ENCODE assay signal across 10 cellular contexts in the genomic region with DNA sequence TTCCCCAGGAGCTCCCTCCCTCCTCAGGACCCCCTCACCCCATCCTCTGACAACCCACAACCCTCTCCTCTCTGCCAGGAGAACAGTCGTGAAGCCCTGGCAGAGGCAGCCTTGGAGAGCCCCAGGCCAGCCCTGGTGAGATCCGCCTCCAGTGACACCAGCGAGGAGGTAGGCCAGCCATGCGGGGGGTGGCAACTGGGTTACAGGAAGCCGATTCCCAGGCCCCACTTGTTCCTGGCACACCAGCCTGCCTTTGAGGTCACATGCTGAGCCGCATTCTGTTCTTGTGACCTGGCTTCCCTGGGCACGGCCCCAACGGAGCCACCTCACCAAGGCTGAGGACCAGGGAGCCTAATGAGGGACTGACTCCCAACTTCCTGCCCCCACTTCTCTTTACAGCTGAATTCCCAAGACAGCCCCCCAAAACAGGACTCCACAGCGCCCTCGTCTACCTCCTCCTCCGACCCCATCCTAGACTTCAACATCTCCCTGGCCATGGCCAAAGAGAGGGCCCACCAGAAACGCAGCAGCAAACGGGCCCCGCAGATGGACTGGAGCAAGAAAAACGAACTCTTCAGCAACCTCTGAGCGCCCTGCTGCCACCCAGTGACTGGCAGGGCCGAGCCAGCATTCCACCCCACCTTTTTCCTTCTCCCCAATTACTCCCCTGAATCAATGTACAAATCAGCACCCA. TPM values are rescaled to one million over a fixed set of nuclear protein-coding genes. Genes with fewer than 3 reads are reported as not detected.
A peak's percentile ranks its signal among the peaks of the same experiment; 100 is the strongest.
DNase-seq lines count a peak whose midpoint lies in the region; ATAC-seq and TF ChIP-seq lines count a peak whose summit lies in the region.
"Had no signal": no experiment of that assay in that cellular context is flagged by ENCODE, and none has a peak within 500 bp of the region (broad histone marks: within the 10 kb centered on the region; RNA-seq: fewer than 3 reads in every experiment).

No MANE protein-coding gene starts in this region.

- 39 to 53% methylated on average over 17 of the region's 17 CpGs for WGBS in tibial nerve, 2 donors

- no peak overlapping the region for H3K4me3 ChIP-seq in tibial nerve
- H3K4me3 ChIP-seq: BLaER1 treated with 17β-estradiol and CSF1 and Interleukin-3, amounts not matched to agents 10 nM and 100 nM had no signal

- H3K4me1 ChIP-seq in tibial nerve, result peaks cover 0 to 59% (median 28%) of the 10 kb centered on the region in 4 donors

- no peak for TF ChIP-seq POLR2A in tibial nerve (IDR thresholded peaks at IDR 0.05)

- H3K27ac Mint-ChIP-seq in activated T-cell treated with anti-CD3 and anti-CD28 coated beads, Interleukin-2, amount 50 U/mL, for 24 hours, result peak overlapping the region; percentile 82

- peaks cover 0 to 49% (median 8%) of the 10 kb centered on the region in 3 donors for H3K36me3 ChIP-seq in tibial nerve

- no peak for TF ChIP-seq EP300 in tibial nerve (IDR thresholded peaks at IDR 0.05)

- no peak for ATAC-seq in activated T-cell treated with anti-CD3 and anti-CD28 coated beads, Interleukin-2, amount 50 U/mL, for 4 hours
- no peak for ATAC-seq in GM21737 (IDR thresholded peaks at IDR 0.05; ENCODE audit: unreplicated experiment)

- no peak for DNase-seq in activated T-cell treated with anti-CD3 and anti-CD28 coated beads, Interleukin-2, amount 50 U/mL, for 24 hours
- DNase-seq in activated T-cell treated with anti-CD3 and anti-CD28 coated beads, Interleukin-2, amount 50 U/mL, for 4 hours, result no peak
- DNase-seq in astrocyte of the hippocampus (ENCODE audit: low read depth, low spot score), result peak; percentile 76
- DNase-seq in tibial nerve (ENCODE audit: low spot score in 2 of 2), result no peak
- no peak for DNase-seq in NCI-H2029 (lab: John Stamatoyannopoulos, UW)
- DNase-seq in NCI-H524 treated with DMSO at 0.1 percent for 48 hours (lab: John Stamatoyannopoulos, UW), result no peak
- DNase-seq: T-helper 1 cell had no signal

- peaks cover 26% of the 10 kb centered on the region for H3K4me1 Mint-ChIP-seq in activated T-cell treated with anti-CD3 and anti-CD28 coated beads, Interleukin-2, amount 50 U/mL, for 24 hours (ENCODE audit: low read depth)
- H3K4me1 Mint-ChIP-seq in activated T-cell treated with anti-CD3 and anti-CD28 coated beads, Interleukin-2, amount 50 U/mL, for 4 hours (ENCODE audit: low read depth), result peaks cover 16% of the 10 kb centered on the region

- no peaks in the 10 kb centered on the region for H3K9me3 Mint-ChIP-seq in activated T-cell treated with anti-CD3 and anti-CD28 coated beads, Interleukin-2, amount 50 U/mL, for 24 hours
- H3K9me3 Mint-ChIP-seq in activated T-cell treated with anti-CD3 and anti-CD28 coated beads, Interleukin-2, amount 50 U/mL, for 4 hours, result no peaks in the 10 kb centered on the region

- H3K27me3 Mint-ChIP-seq in activated T-cell treated with anti-CD3 and anti-CD28 coated beads, Interleukin-2, amount 50 U/mL, for 24 hours, result no peaks in the 10 kb centered on the region
- H3K27me3 Mint-ChIP-seq in activated T-cell treated with anti-CD3 and anti-CD28 coated beads, Interleukin-2, amount 50 U/mL, for 4 hours (ENCODE audit: low read depth), result no peaks in the 10 kb centered on the region

- peak in 1 of 5 experiments; percentile 11 for TF ChIP-seq CTCF in tibial nerve (IDR thresholded peaks at IDR 0.05)

- no peak overlapping the region for H3K4me3 Mint-ChIP-seq in activated T-cell treated with anti-CD3 and anti-CD28 coated beads, Interleukin-2, amount 50 U/mL, for 24 hours
- H3K4me3 Mint-ChIP-seq in activated T-cell treated with anti-CD3 and anti-CD28 coated beads, Interleukin-2, amount 50 U/mL, for 4 hours, result no peak overlapping the region

- peak overlapping the region; percentile 90 for H3K27ac ChIP-seq in layer of hippocampus (ENCODE audit: low read depth, low read length)
- peak overlapping the region; percentile 50 to 84 (median 73) for H3K27ac ChIP-seq in tibial nerve

- no peaks in the 10 kb centered on the region for H3K9me3 ChIP-seq in tibial nerve
- H3K9me3 ChIP-seq: BLaER1 treated with 17β-estradiol and CSF1 and Interleukin-3, amounts not matched to agents 10 nM and 100 nM had no signal

- no peaks in the 10 kb centered on the region for H3K27me3 ChIP-seq in layer of hippocampus (ENCODE audit: control insufficient read depth, insufficient read depth, low read length)
- H3K27me3 ChIP-seq in tibial nerve, result no peaks in the 10 kb centered on the region
- H3K27me3 ChIP-seq: BLaER1 treated with 17β-estradiol and CSF1 and Interleukin-3, amounts not matched to agents 10 nM and 100 nM had no signal

- H3K36me3 Mint-ChIP-seq in activated T-cell treated with anti-CD3 and anti-CD28 coated beads, Interleukin-2, amount 50 U/mL, for 24 hours (ENCODE audit: low read depth), result peaks cover 85% of the 10 kb centered on the region
- H3K36me3 Mint-ChIP-seq in activated T-cell treated with anti-CD3 and anti-CD28 coated beads, Interleukin-2, amount 50 U/mL, for 4 hours (ENCODE audit: insufficient read depth), result peaks cover 27% of the 10 kb centered on the region

RNA-seq across cellular contexts. Expression of a gene that starts 7.9 kb away (rescaled TPM):
- 10 to 100 TPM; 63.1 to 68.7 (median 65.9) TPM for total RNA-seq in activated T-cell treated with anti-CD3 and anti-CD28 coated beads, Interleukin-2, amount 50 U/mL, for 4 hours
- 10 to 100 TPM; 27.5 to 78.6 (median 43.2) TPM for total RNA-seq in tibial nerve

RNA-seq across cellular contexts. Expression of a gene that starts 19.8 kb away (rescaled TPM):
- total RNA-seq in activated T-cell treated with anti-CD3 and anti-CD28 coated beads, Interleukin-2, amount 50 U/mL, for 4 hours, result 100 to 1,000 TPM; 124 to 138 (median 137) TPM
- total RNA-seq in tibial nerve, result 10 to 100 TPM; 42.2 to 55.2 (median 53.0) TPM

RNA-seq across cellular contexts. Expression of a gene that starts 31.2 kb away (rescaled TPM):
- under 1 TPM; 0.29 to 0.98 (median 0.33) TPM for total RNA-seq in activated T-cell treated with anti-CD3 and anti-CD28 coated beads, Interleukin-2, amount 50 U/mL, for 4 hours
- total RNA-seq in tibial nerve, result 1 to 10 TPM in 3 of 4 donors, under 1 TPM in 1; 0.87 to 4.4 (median 2.3) TPM

RNA-seq across cellular contexts. Expression of a gene that starts 55.5 kb away (rescaled TPM):
- not detected for total RNA-seq in activated T-cell treated with anti-CD3 and anti-CD28 coated beads, Interleukin-2, amount 50 U/mL, for 4 hours
- total RNA-seq in tibial nerve, result 1 to 10 TPM in 1 of 4 donors, not detected in 3; 2.1 TPM
